21 cellular contexts compared by ENCODE assay signal in genomic region chr12:13386269-13387039, GRCh38.
DNase-seq lines count a peak whose midpoint lies in the region; ATAC-seq and TF ChIP-seq lines count a peak whose summit lies in the region.
"Had no signal": no experiment of that assay in that cellular context is flagged by ENCODE, and none has a peak within 500 bp of the region (broad histone marks: within the 10 kb centered on the region; RNA-seq: fewer than 3 reads in every experiment).

No MANE protein-coding gene starts in this region.

- peaks cover 30% of the 10 kb centered on the region for H3K4me1 Mint-ChIP-seq in endodermal cell
- H3K4me1 Mint-ChIP-seq: activated CD4-positive, alpha-beta T cell treated with anti-CD3 and anti-CD28 coated beads, Interleukin-2, amount 10 ng/mL, durations not matched to agents 24 days and 14 days; IgD-negative memory B cell; memory B cell; naive thymus-derived CD4-positive, alpha-beta T cell had no signal

- H4K20me1 ChIP-seq in BLaER1 treated with 17β-estradiol and CSF1 and Interleukin-3, amounts not matched to agents 10 nM and 100 nM: no peaks in the 10 kb centered on the region

- no peak for TF ChIP-seq CTCF in endodermal cell (conservative IDR thresholded peaks at IDR 0.05)
- TF ChIP-seq CTCF in heart left ventricle (IDR thresholded peaks at IDR 0.05): no peak

- H3K4me1 ChIP-seq in BLaER1 treated with 17β-estradiol and CSF1 and Interleukin-3, amounts not matched to agents 10 nM and 100 nM: peaks cover 0 to 12% (median 8%) of the 10 kb centered on the region in 10 experiments; a peak in 10 of 20 replicates
- peaks cover 9% of the 10 kb centered on the region for H3K4me1 ChIP-seq in endodermal cell (ENCODE audit: control insufficient read depth, insufficient read depth, low read length)
- peaks cover 18 to 58% of the 10 kb centered on the region in 2 donors for H3K4me1 ChIP-seq in mucosa of rectum (ENCODE audit: control insufficient read depth in 2 of 2, insufficient read depth in 2 of 2, low read length in 2 of 2)
- H3K4me1 ChIP-seq in heart left ventricle: peaks cover 0 to 12% (median 4%) of the 10 kb centered on the region in 12 donors

- H3K4me2 ChIP-seq in BLaER1 treated with 17β-estradiol and CSF1 and Interleukin-3, amounts not matched to agents 10 nM and 100 nM: peak overlapping the region in 7 of 11 experiments; percentile 24 to 45 (median 35); a peak in 12 of 22 replicates

- intact Hi-C loops in heart left ventricle (cut with DNase I): no loop called here

- peaks cover 59% of the 10 kb centered on the region for H3K27me3 Mint-ChIP-seq in endodermal cell (ENCODE audit: insufficient read depth)
- H3K27me3 Mint-ChIP-seq: stimulated activated memory B cell treated with anti-CD40 and anti-IgM and Interleukin-4, amounts not matched to agents 10 μg/mL and 1 μg/mL and 100 μg/mL, for 72 hours had no signal

- H3K27ac Mint-ChIP-seq in endodermal cell: no peak overlapping the region
- H3K27ac Mint-ChIP-seq: activated CD4-positive, alpha-beta T cell treated with anti-CD3 and anti-CD28 coated beads, Interleukin-2, amount 10 ng/mL, durations not matched to agents 24 days and 14 days; activated T-cell treated with anti-CD3 and anti-CD28 coated beads, Interleukin-2, amount 50 U/mL, for 72 hours; memory B cell; naive thymus-derived CD4-positive, alpha-beta T cell; stimulated activated memory B cell treated with anti-CD40 and anti-IgM and Interleukin-4, amounts not matched to agents 10 μg/mL and 1 μg/mL and 100 μg/mL, for 72 hours had no signal

- ATAC-seq in heart left ventricle (no peak), HG03159 (IDR thresholded peaks at IDR 0.05; ENCODE audit: unreplicated experiment) (no peak)
- ATAC-seq: activated T-cell treated with anti-CD3 and anti-CD28 coated beads, Interleukin-2, amount 50 U/mL, for 72 hours; HCT116; naive thymus-derived CD4-positive, alpha-beta T cell; SK-N-SH treated with all-trans-retinoic acid at 6 μM for 48 hours; stimulated activated memory B cell treated with anti-CD40 and anti-IgM and Interleukin-4, amounts not matched to agents 10 μg/mL and 1 μg/mL and 100 μg/mL, for 72 hours had no signal

- peaks cover 4% of the 10 kb centered on the region for H3K9me3 Mint-ChIP-seq in endodermal cell
- H3K9me3 Mint-ChIP-seq: activated CD4-positive, alpha-beta T cell treated with anti-CD3 and anti-CD28 coated beads, Interleukin-2, amount 10 ng/mL, durations not matched to agents 24 days and 14 days; activated T-cell treated with anti-CD3 and anti-CD28 coated beads, Interleukin-2, amount 50 U/mL, for 72 hours; IgD-negative memory B cell; memory B cell; stimulated activated memory B cell treated with anti-CD40 and anti-IgM and Interleukin-4, amounts not matched to agents 10 μg/mL and 1 μg/mL and 100 μg/mL, for 72 hours had no signal

- H3K27ac ChIP-seq in BLaER1 treated with 17β-estradiol and CSF1 and Interleukin-3, amounts not matched to agents 10 nM and 100 nM: no peak overlapping the region
- H3K27ac ChIP-seq in endodermal cell (ENCODE audit: low read depth, low read length): no peak overlapping the region
- peak overlapping the region; percentile 86 to 95 for H3K27ac ChIP-seq in mucosa of rectum (ENCODE audit: low read depth in 2 of 2, low read length in 2 of 2)
- no peak overlapping the region for H3K27ac ChIP-seq in heart left ventricle
- H3K27ac ChIP-seq: suprapubic skin had no signal

- H3K9ac ChIP-seq in BLaER1 treated with 17β-estradiol and CSF1 and Interleukin-3, amounts not matched to agents 10 nM and 100 nM: no peak overlapping the region
- no peak overlapping the region for H3K9ac ChIP-seq in endodermal cell (ENCODE audit: extremely low read depth, low read length, poor library complexity, severe bottlenecking)
- peak overlapping the region; percentile 47 to 70 for H3K9ac ChIP-seq in mucosa of rectum (ENCODE audit: low read depth in 1 of 2, low read length in 2 of 2)

- no peaks in the 10 kb centered on the region for H3K36me3 Mint-ChIP-seq in endodermal cell (ENCODE audit: low read depth)
- H3K36me3 Mint-ChIP-seq: memory B cell; naive thymus-derived CD4-positive, alpha-beta T cell; stimulated activated memory B cell treated with anti-CD40 and anti-IgM and Interleukin-4, amounts not matched to agents 10 μg/mL and 1 μg/mL and 100 μg/mL, for 72 hours had no signal

- peak; percentile 20 for DNase-seq in NCI-H2227 (lab: John Stamatoyannopoulos, UW; ENCODE audit: unreplicated experiment)
- DNase-seq in endodermal cell: peak; percentile 40
- no peak for DNase-seq in heart left ventricle
- DNase-seq in stimulated activated CD4-positive, alpha-beta T cell treated with anti-CD3 and anti-CD28 coated beads, Interleukin-2, amount 100 ng/mL, for 24 hours: no peak
- no peak for DNase-seq in amniotic stem cell (lab: John Stamatoyannopoulos, UW)
- DNase-seq: activated CD4-positive, alpha-beta T cell treated with anti-CD3 and anti-CD28 coated beads, Interleukin-2, amount 10 ng/mL, durations not matched to agents 24 days and 14 days; activated naive CD4-positive, alpha-beta T cell treated with Interleukin-2 at 50 U/mL for 16 hours; activated T-cell treated with anti-CD3 and anti-CD28 coated beads, Interleukin-2, amount 50 U/mL, for 72 hours; cortex of kidney; naive thymus-derived CD4-positive, alpha-beta T cell; NCI-H524 treated with DMSO at 0.1 percent for 48 hours; stimulated activated CD4-positive, alpha-beta T cell treated with anti-CD3 and anti-CD28 coated beads, Interleukin-4, amount 100 ng/mL, for 1 hour had no signal

- H3K4me3 Mint-ChIP-seq in endodermal cell: no peak overlapping the region
- H3K4me3 Mint-ChIP-seq: activated CD4-positive, alpha-beta T cell treated with anti-CD3 and anti-CD28 coated beads, Interleukin-2, amount 10 ng/mL, durations not matched to agents 24 days and 14 days; activated T-cell treated with anti-CD3 and anti-CD28 coated beads, Interleukin-2, amount 50 U/mL, for 72 hours; IgD-negative memory B cell; memory B cell; naive thymus-derived CD4-positive, alpha-beta T cell; stimulated activated memory B cell treated with anti-CD40 and anti-IgM and Interleukin-4, amounts not matched to agents 10 μg/mL and 1 μg/mL and 100 μg/mL, for 72 hours had no signal

- no peaks in the 10 kb centered on the region for H3K9me3 ChIP-seq in BLaER1 treated with 17β-estradiol and CSF1 and Interleukin-3, amounts not matched to agents 10 nM and 100 nM (replicated peaks in 1 of 11)
- no peaks in the 10 kb centered on the region for H3K9me3 ChIP-seq in endodermal cell (ENCODE audit: control insufficient read depth, low read length)
- H3K9me3 ChIP-seq in mucosa of rectum (ENCODE audit: control insufficient read depth in 2 of 2, low read length in 2 of 2): no peaks in the 10 kb centered on the region
- H3K9me3 ChIP-seq in heart left ventricle: no peaks in the 10 kb centered on the region
- H3K9me3 ChIP-seq: suprapubic skin had no signal

- no peak for TF ChIP-seq POLR2A in heart left ventricle (IDR thresholded peaks at IDR 0.05)

- no peaks in the 10 kb centered on the region for H3K36me3 ChIP-seq in BLaER1 treated with 17β-estradiol and CSF1 and Interleukin-3, amounts not matched to agents 10 nM and 100 nM
- H3K36me3 ChIP-seq in endodermal cell (ENCODE audit: control insufficient read depth, insufficient read depth, low read length): no peaks in the 10 kb centered on the region
- no peaks in the 10 kb centered on the region for H3K36me3 ChIP-seq in mucosa of rectum (ENCODE audit: control insufficient read depth in 2 of 2, insufficient read depth in 2 of 2, low read length in 2 of 2)
- no peaks in the 10 kb centered on the region for H3K36me3 ChIP-seq in heart left ventricle
- H3K36me3 ChIP-seq: suprapubic skin had no signal

- no peak overlapping the region for H3K4me3 ChIP-seq in BLaER1 treated with 17β-estradiol and CSF1 and Interleukin-3, amounts not matched to agents 10 nM and 100 nM
- H3K4me3 ChIP-seq in endodermal cell (ENCODE audit: low read length): no peak overlapping the region
- H3K4me3 ChIP-seq in mucosa of rectum (ENCODE audit: low read length in 2 of 2): peak overlapping the region in 1 of 2 donors; percentile 53
- no peak overlapping the region for H3K4me3 ChIP-seq in heart left ventricle
- H3K4me3 ChIP-seq: suprapubic skin had no signal

- WGBS in endodermal cell (ENCODE audit: insufficient coverage in 1 of 2, insufficient read length in 1 of 2), 2 experiments: 50 to 72% methylated on average over 2 to 4 of the region's 4 CpGs
- 68 to 81% (median 76%) methylated on average over 3 to 4 of the region's 4 CpGs for WGBS in heart left ventricle, 4 donors

- no peaks in the 10 kb centered on the region for H3K27me3 ChIP-seq in BLaER1 treated with 17β-estradiol and CSF1 and Interleukin-3, amounts not matched to agents 10 nM and 100 nM
- H3K27me3 ChIP-seq in endodermal cell (ENCODE audit: control insufficient read depth, insufficient read depth, low read length, poor library complexity, severe bottlenecking) (peaks cover 14% of the 10 kb centered on the region), mucosa of rectum (ENCODE audit: control insufficient read depth in 2 of 2, insufficient read depth in 2 of 2, low read length in 2 of 2) (no peaks in the 10 kb centered on the region), heart left ventricle (peaks cover 0 to 7% (median 0%) of the 10 kb centered on the region in 9 donors)
- H3K27me3 ChIP-seq: suprapubic skin had no signal

Comparison
In these comparisons a context has a peak if more than half of its experiments do, and no peak if none do; other contexts are left out.
1. H3K27ac ChIP-seq: peak in mucosa of rectum (2 of 2); none in BLaER1 treated with 17β-estradiol and CSF1 and Interleukin-3, amounts not matched to agents 10 nM and 100 nM (0 of 11), endodermal cell (single experiment) and heart left ventricle (0 of 12).
2. H3K9ac ChIP-seq: peak in mucosa of rectum (2 of 2); none in BLaER1 treated with 17β-estradiol and CSF1 and Interleukin-3, amounts not matched to agents 10 nM and 100 nM (0 of 11) and endodermal cell (single experiment).
3. DNase-seq: peak in NCI-H2227 (single experiment) and endodermal cell (single experiment); none in heart left ventricle (0 of 5), stimulated activated CD4-positive, alpha-beta T cell treated with anti-CD3 and anti-CD28 coated beads, Interleukin-2, amount 100 ng/mL, for 24 hours (0 of 2) and amniotic stem cell (single experiment).